Comparison of ENCODE assay signal across 8 cellular contexts in the genomic region with DNA sequence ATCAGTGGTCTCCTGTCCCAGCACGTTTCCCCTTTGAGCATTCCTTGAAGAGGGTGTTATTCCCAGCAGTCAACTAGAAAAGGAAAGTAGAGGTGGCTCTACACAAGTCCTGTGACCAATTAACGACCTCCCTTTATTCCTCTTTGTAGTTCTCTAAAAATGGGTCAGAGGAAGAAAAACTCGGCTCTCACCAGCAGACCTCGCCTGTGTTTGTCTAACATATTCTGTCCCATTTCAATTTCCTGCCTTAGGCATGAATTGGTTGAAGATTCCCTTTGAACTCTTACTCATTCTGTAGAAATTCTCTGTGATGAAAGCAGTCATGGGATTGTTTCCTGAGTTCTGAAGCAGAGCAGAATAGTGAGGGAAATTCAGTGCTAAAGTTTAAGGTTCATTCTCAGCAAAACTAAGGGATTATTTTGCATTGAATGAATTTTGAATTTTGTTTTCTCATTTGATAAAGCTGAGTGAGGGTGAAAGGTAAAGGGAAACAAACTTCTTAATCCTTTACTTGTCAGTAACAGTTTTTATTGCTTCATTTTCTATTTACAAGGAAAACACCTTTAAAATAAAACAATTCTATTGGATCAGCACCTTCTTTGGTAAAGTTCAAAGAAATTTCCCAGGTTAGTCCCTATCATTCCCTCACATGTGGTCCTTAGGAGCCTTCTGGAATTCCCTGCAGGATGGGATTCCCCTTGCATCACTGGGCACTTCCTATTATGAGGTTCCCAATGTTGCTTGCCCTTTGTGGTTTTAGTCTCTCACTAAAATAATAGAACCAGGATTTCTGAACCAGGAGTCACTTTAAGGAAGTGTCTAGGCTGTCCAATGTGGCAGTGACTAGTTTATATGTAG.
A peak's percentile ranks its signal among the peaks of the same experiment; 100 is the strongest.
DNase-seq lines count a peak whose midpoint lies in the region; ATAC-seq and TF ChIP-seq lines count a peak whose summit lies in the region.
"Had no signal": no experiment of that assay in that cellular context is flagged by ENCODE, and none has a peak within 500 bp of the region (broad histone marks: within the 10 kb centered on the region; RNA-seq: fewer than 3 reads in every experiment).

No MANE protein-coding gene starts in this region.

- no peaks in the 10 kb centered on the region for H3K9me3 ChIP-seq in suprapubic skin

- no peaks in the 10 kb centered on the region for H3K36me3 ChIP-seq in suprapubic skin

- no peak for TF ChIP-seq EP300 in suprapubic skin (IDR thresholded peaks at IDR 0.05)

- peaks cover 18% of the 10 kb centered on the region for H3K4me1 ChIP-seq in suprapubic skin

- WGBS in suprapubic skin: 23% methylated on average over 4 of the region's 4 CpGs

- ATAC-seq in HG03095 (IDR thresholded peaks at IDR 0.05; ENCODE audit: unreplicated experiment): no peak

- DNase-seq in HK-2 (ENCODE audit: unreplicated experiment) (peak; percentile 29), amniotic epithelial cell (ENCODE audit: low read depth) (peak; percentile 89), iris pigment epithelial cell (ENCODE audit: low read depth) (peak; percentile 93), suprapubic skin (ENCODE audit: low spot score in 2 of 2) (no peak), GM13976 (ENCODE audit: low spot score) (no peak)
- no peak for DNase-seq in T-helper 2 cell treated with Interferon-gamma antibody and Interleukin-4, amounts not matched to agents 5 μg/mL and 100 μg/mL, for 36 hours (ENCODE audit: low spot score)
- DNase-seq: stimulated activated naive CD4-positive, alpha-beta T cell had no signal

- TF ChIP-seq CTCF in suprapubic skin (IDR thresholded peaks at IDR 0.05) (no peak), GM13976 (IDR thresholded peaks at IDR 0.05; ENCODE audit: borderline replicate concordance, control extremely low read depth, extremely low read depth, insufficient read depth, missing control alignments) (no peak)

- no peak for TF ChIP-seq POLR2A in suprapubic skin (IDR thresholded peaks at IDR 0.05)

- no peak overlapping the region for H3K4me3 ChIP-seq in suprapubic skin

- H3K9me3 Mint-ChIP-seq in T-helper 2 cell treated with Interferon-gamma antibody and Interleukin-4, amounts not matched to agents 5 μg/mL and 100 μg/mL, for 36 hours: no peaks in the 10 kb centered on the region

- peaks cover 13% of the 10 kb centered on the region for H3K4me1 Mint-ChIP-seq in T-helper 2 cell treated with Interferon-gamma antibody and Interleukin-4, amounts not matched to agents 5 μg/mL and 100 μg/mL, for 36 hours (ENCODE audit: low read depth)

- peak overlapping the region; percentile 47 for H3K27ac ChIP-seq in suprapubic skin

- no peaks in the 10 kb centered on the region for H3K27me3 ChIP-seq in suprapubic skin

- H3K27ac Mint-ChIP-seq in T-helper 2 cell treated with Interferon-gamma antibody and Interleukin-4, amounts not matched to agents 5 μg/mL and 100 μg/mL, for 36 hours: no peak overlapping the region

- no peaks in the 10 kb centered on the region for H3K27me3 Mint-ChIP-seq in T-helper 2 cell treated with Interferon-gamma antibody and Interleukin-4, amounts not matched to agents 5 μg/mL and 100 μg/mL, for 36 hours (ENCODE audit: low read depth)

- H3K4me3 Mint-ChIP-seq in T-helper 2 cell treated with Interferon-gamma antibody and Interleukin-4, amounts not matched to agents 5 μg/mL and 100 μg/mL, for 36 hours: no peak overlapping the region

- in situ Hi-C loops in GM13976 (cut with MboI; ENCODE audit: low sequenced_read_pairs, unreplicated experiment): no loop called here

- H3K36me3 Mint-ChIP-seq in T-helper 2 cell treated with Interferon-gamma antibody and Interleukin-4, amounts not matched to agents 5 μg/mL and 100 μg/mL, for 36 hours (ENCODE audit: low read depth): no peaks in the 10 kb centered on the region

Comparison
In these comparisons a context has a peak if more than half of its experiments do, and no peak if none do; other contexts are left out.
1. DNase-seq: peak in HK-2 (single experiment), amniotic epithelial cell (single experiment) and iris pigment epithelial cell (single experiment); none in suprapubic skin (0 of 2), T-helper 2 cell treated with Interferon-gamma antibody and Interleukin-4, amounts not matched to agents 5 μg/mL and 100 μg/mL, for 36 hours (single experiment) and GM13976 (single experiment).